11 cellular contexts compared by ENCODE assay signal in the genomic region with DNA sequence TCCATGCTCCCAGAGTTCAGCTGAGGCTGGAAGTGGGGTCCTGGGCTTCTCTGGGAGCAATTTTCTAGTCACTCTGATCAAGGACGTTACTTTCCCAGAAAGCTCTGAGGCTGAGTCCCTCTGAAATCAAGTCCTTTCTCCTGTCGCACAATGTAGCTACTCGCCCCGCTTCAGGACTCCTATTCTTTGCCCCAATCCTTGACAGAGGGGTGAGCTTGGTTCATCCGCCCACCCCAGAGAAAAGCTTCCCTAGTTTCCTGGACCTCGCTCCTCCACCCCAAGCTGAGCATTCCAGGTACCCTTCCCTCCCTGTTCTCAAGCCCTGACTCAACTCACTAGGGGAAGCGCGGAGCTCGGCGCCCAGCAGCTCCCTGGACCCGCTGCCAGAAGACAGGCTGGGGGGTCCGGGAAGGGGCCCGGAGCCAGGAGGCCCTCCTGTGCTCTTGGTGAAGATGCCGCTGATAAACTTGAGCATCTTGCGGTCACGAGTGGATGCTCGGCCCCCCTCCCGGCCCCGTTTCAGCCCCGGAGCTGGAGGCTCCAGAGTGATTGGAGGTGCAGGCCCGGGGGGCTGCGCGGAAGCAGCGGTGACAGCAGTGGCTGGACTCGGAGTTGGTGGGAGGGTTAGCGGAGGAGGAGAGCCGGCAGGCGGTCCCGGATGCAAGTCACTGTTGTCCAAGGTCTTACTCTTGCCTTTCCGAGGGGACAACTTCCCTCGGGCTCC. TPM values are rescaled to one million over a fixed set of nuclear protein-coding genes. Genes with fewer than 3 reads are reported as not detected.
DNase-seq lines count a peak whose midpoint lies in the region; ATAC-seq, FAIRE-seq and TF ChIP-seq lines count a peak whose summit lies in the region.
"Had no signal": no experiment of that assay in that cellular context is flagged by ENCODE, and none has a peak within 500 bp of the region (broad histone marks: within the 10 kb centered on the region; RNA-seq: fewer than 3 reads in every experiment).

No MANE protein-coding gene starts in this region.

- no peak for FAIRE-seq in A549 (lab: Jason Lieb, UNC)

- TF ChIP-seq POLR2A in A549 (IDR thresholded peaks at IDR 0.05; ENCODE audit: low read length): no peak

- H3K4me3 Mint-ChIP-seq in GM23338: peak overlapping the region; percentile 79
- peak overlapping the region; percentile 76 to 89 (median 87) for H3K4me3 Mint-ChIP-seq in brain
- peak overlapping the region in 1 of 10 donors; percentile 54 for H3K4me3 Mint-ChIP-seq in naive thymus-derived CD8-positive, alpha-beta T cell
- H3K4me3 Mint-ChIP-seq in immature natural killer cell: no peak overlapping the region

- H3K4me3 ChIP-seq in A549 (peak overlapping the region; percentile 60), GM23338 (peak overlapping the region; percentile 62), MG63 (no peak overlapping the region)
- H3K4me3 ChIP-seq: BLaER1 treated with 17β-estradiol and CSF1 and Interleukin-3, amounts not matched to agents 10 nM and 100 nM had no signal

- H3K4me1 Mint-ChIP-seq in GM23338: peaks cover 32% of the 10 kb centered on the region
- H3K4me1 Mint-ChIP-seq in brain: peaks cover 58% of the 10 kb centered on the region
- peaks cover 30 to 58% (median 42%) of the 10 kb centered on the region in 4 donors for H3K4me1 Mint-ChIP-seq in naive thymus-derived CD8-positive, alpha-beta T cell
- H3K4me1 Mint-ChIP-seq in immature natural killer cell: peaks cover 38 to 47% of the 10 kb centered on the region in 2 donors

- TF ChIP-seq RAD21 in A549 (conservative IDR thresholded peaks at IDR 0.05 in 1 of 2, IDR thresholded peaks at IDR 0.05 in 1 of 2): no peak

- no peak overlapping the region for H2AFZ ChIP-seq in GM23338

- no peaks in the 10 kb centered on the region for H3K9me3 ChIP-seq in A549
- no peaks in the 10 kb centered on the region for H3K9me3 ChIP-seq in MG63
- H3K9me3 ChIP-seq: BLaER1 treated with 17β-estradiol and CSF1 and Interleukin-3, amounts not matched to agents 10 nM and 100 nM had no signal

- H3F3A ChIP-seq in GM23338 (replicated peaks; ENCODE audit: low read depth): peaks cover 10% of the 10 kb centered on the region

- H3K4me2 ChIP-seq in A549: peak overlapping the region; percentile 100
- peak overlapping the region; percentile 91 for H3K4me2 ChIP-seq in GM23338
- H3K4me2 ChIP-seq: BLaER1 treated with 17β-estradiol and CSF1 and Interleukin-3, amounts not matched to agents 10 nM and 100 nM had no signal

- H3K27me3 Mint-ChIP-seq in GM23338 (ENCODE audit: insufficient read depth, low read depth, poor library complexity) (peaks cover 90% of the 10 kb centered on the region), brain (peaks cover 85% of the 10 kb centered on the region), immature natural killer cell (ENCODE audit: low read depth in 3 of 3) (peaks cover 10 to 12% (median 11%) of the 10 kb centered on the region in 3 donors)
- H3K27me3 Mint-ChIP-seq in naive thymus-derived CD8-positive, alpha-beta T cell: no peaks in the 10 kb centered on the region

- POLR2A ChIA-PET in A549 (lab: Yijun Ruan, JAX): interaction anchor here (1.5 kb wide), 1 partner anchor 11 kb away, joined by 6 read pairs; no protein-coding TSS in a partner anchor
- POLR2A ChIA-PET in naive thymus-derived CD8-positive, alpha-beta T cell (lab: Charles Lee): interaction anchor here (1.0 kb wide), 1 partner anchor 12 kb away, joined by 4 read pairs; no protein-coding TSS in a partner anchor

- H3K9me2 ChIP-seq in GM23338 (ENCODE audit: insufficient read depth): no peaks in the 10 kb centered on the region

- no peak for TF ChIP-seq CTCF in A549 (IDR thresholded peaks at IDR 0.05)
- no peak for TF ChIP-seq CTCF in GM23338 (conservative IDR thresholded peaks at IDR 0.05; ENCODE audit: low read depth in 2 of 2)
- no peak for TF ChIP-seq CTCF in brain (conservative IDR thresholded peaks at IDR 0.05)

- peak in 1 of 2 experiments; percentile 15; a peak in 3 of 6 replicates for ATAC-seq in A549
- ATAC-seq in GM23338: peak; percentile 4
- ATAC-seq in naive thymus-derived CD8-positive, alpha-beta T cell: no peak

- H3K4me1 ChIP-seq in A549: peaks cover 27% of the 10 kb centered on the region
- H3K4me1 ChIP-seq in GM23338 (ENCODE audit: insufficient read depth): peaks cover 19% of the 10 kb centered on the region

- H3K27ac ChIP-seq in A549: peak overlapping the region in 1 of 2 experiments; percentile 80; a peak in 3 of 6 replicates
- H3K27ac ChIP-seq in GM23338 (ENCODE audit: low read depth): no peak overlapping the region
- H3K27ac ChIP-seq: BLaER1 treated with 17β-estradiol and CSF1 and Interleukin-3, amounts not matched to agents 10 nM and 100 nM had no signal

- no peak for DNase-seq in A549 (ENCODE audit: low read depth in 1 of 2, low spot score in 1 of 2)
- peak; percentile 46 for DNase-seq in GM23338 (ENCODE audit: low spot score)
- no peak for DNase-seq in naive thymus-derived CD8-positive, alpha-beta T cell
- DNase-seq in immature natural killer cell: no peak
- no peak for DNase-seq in NOMO-1 (lab: John Stamatoyannopoulos, UW; ENCODE audit: unreplicated experiment in 2 of 2)
- no peak for DNase-seq in MG63
- DNase-seq in LoVo (ENCODE audit: low spot score): no peak
- DNase-seq: activated CD4-positive, alpha-beta T cell treated with anti-CD3 and anti-CD28 coated beads, Interleukin-2, amount 50 U/mL, for 4 hours had no signal

- no peaks in the 10 kb centered on the region; the same call in 2 of the 3 replicates for H3K36me3 Mint-ChIP-seq in GM23338 (ENCODE audit: low read depth)
- H3K36me3 Mint-ChIP-seq in brain: peaks cover 9% of the 10 kb centered on the region
- H3K36me3 Mint-ChIP-seq in naive thymus-derived CD8-positive, alpha-beta T cell: peaks cover 0 to 62% (median 6%) of the 10 kb centered on the region in 3 donors
- H3K36me3 Mint-ChIP-seq in immature natural killer cell: peaks cover 4 to 23% (median 15%) of the 10 kb centered on the region in 3 donors

- H3K79me2 ChIP-seq in GM23338 (replicated peaks; ENCODE audit: insufficient read depth): no peaks in the 10 kb centered on the region

- H3K27me3 ChIP-seq in GM23338 (ENCODE audit: insufficient read depth): peaks cover 100% of the 10 kb centered on the region
- peaks cover 43% of the 10 kb centered on the region for H3K27me3 ChIP-seq in MG63
- H3K27me3 ChIP-seq: BLaER1 treated with 17β-estradiol and CSF1 and Interleukin-3, amounts not matched to agents 10 nM and 100 nM had no signal

- TF ChIP-seq EP300 in A549 (IDR thresholded peaks at IDR 0.05): no peak

- H3K9me3 Mint-ChIP-seq in GM23338 (peaks cover 2% of the 10 kb centered on the region), brain (peaks cover 0 to 5% (median 0%) of the 10 kb centered on the region in 5 experiments), immature natural killer cell (no peaks in the 10 kb centered on the region)
- no peaks in the 10 kb centered on the region for H3K9me3 Mint-ChIP-seq in naive thymus-derived CD8-positive, alpha-beta T cell

- no peak overlapping the region for H3K27ac Mint-ChIP-seq in GM23338
- peak overlapping the region in 4 of 5 experiments; percentile 9 to 83 (median 74) for H3K27ac Mint-ChIP-seq in brain
- H3K27ac Mint-ChIP-seq in naive thymus-derived CD8-positive, alpha-beta T cell: peak overlapping the region; percentile 10 to 87 (median 80)
- peak overlapping the region in 3 of 6 donors; percentile 10 to 64 (median 56) for H3K27ac Mint-ChIP-seq in immature natural killer cell

- 19% methylated on average over 28 of the region's 31 CpGs for WGBS in A549 (ENCODE audit: missing lambda C conversion rate)

- CTCF ChIA-PET in A549 (lab: Yijun Ruan, JAX): interaction anchor here (0.7 to 10.7 kb wide), 18 partner anchors 8 to 274 kb away, joined by 3 to 242 read pairs (median 4); a partner anchor contains a TSS

- no peaks in the 10 kb centered on the region for H4K20me1 ChIP-seq in GM23338 (replicated peaks; ENCODE audit: insufficient read depth)

- H3K36me3 ChIP-seq in GM23338 (ENCODE audit: insufficient read depth): no peaks in the 10 kb centered on the region
- H3K36me3 ChIP-seq in MG63: no peaks in the 10 kb centered on the region

RNA-seq across cellular contexts. Expression of a gene that starts 1.6 kb away (rescaled TPM):
- polyA plus RNA-seq in A549 (2011; rRNA removed) (0.26 and 0.36 TPM in 2 replicates), A549 (2017; fragmentation: RNase III; extraction: RNeasy Plus Mini Kit Qiagen cat#74134 plus additional on column Dnase treatment) (0.21 to 0.45 TPM (median 0.28 TPM) in 3 replicates), GM23338 (2016; fragmentation: Nextera tagmentation; extraction: Ambion mirVana) (0.36 and 0.38 TPM in 2 replicates), brain (ENCODE audit: insufficient read depth, low read depth, low replicate concordance) (37.8 TPM), immature natural killer cell (10 to 100 TPM in 1 of 3 donors, 1 to 10 TPM in 2; 1.4 to 10.5 (median 3.2) TPM)
- polyA plus RNA-seq in A549 (2012; cell fraction: cytosol; rRNA removed): 0.17 and 0.30 TPM in 2 replicates
- polyA plus RNA-seq in A549 (2012; cell fraction: nucleus; rRNA removed): 0.76 and 0.83 TPM in 2 replicates
- polyA minus RNA-seq in A549 (2011; rRNA and poly(A)+ RNA removed): 0.58 and 0.74 TPM in 2 replicates
- total RNA-seq in GM23338 (2014; rRNA removed; shearing (Covaris generic)): 1.1 and 1.3 TPM in 2 replicates
- total RNA-seq in naive thymus-derived CD8-positive, alpha-beta T cell: 10 to 100 TPM; 54.4 to 58.8 TPM
- polyA plus RNA-seq in naive thymus-derived CD8-positive, alpha-beta T cell: 1 to 10 TPM; 4.3 to 6.9 (median 5.6) TPM
- total RNA-seq in MG63 (2014; rRNA removed; shearing (Covaris generic); ENCODE audit: low replicate concordance): not detected in 2 replicates

RNA-seq across cellular contexts. Expression of a gene that starts 7.9 kb away (rescaled TPM):
- polyA plus RNA-seq in A549 (2011; rRNA removed) (51.9 and 61.0 TPM in 2 replicates), A549 (2017; fragmentation: RNase III; extraction: RNeasy Plus Mini Kit Qiagen cat#74134 plus additional on column Dnase treatment) (20.6 to 27.1 TPM (median 22.8 TPM) in 3 replicates), GM23338 (2016; fragmentation: Nextera tagmentation; extraction: Ambion mirVana) (12.9 and 15.5 TPM in 2 replicates), brain (ENCODE audit: insufficient read depth, low read depth, low replicate concordance) (38.4 TPM), immature natural killer cell (100 to 1,000 TPM in 1 of 3 donors, 10 to 100 TPM in 2; 62.1 to 103 (median 72.6) TPM)
- polyA plus RNA-seq in A549 (2012; cell fraction: cytosol; rRNA removed): 15.5 and 17.2 TPM in 2 replicates
- 11.0 and 15.4 TPM in 2 replicates for polyA plus RNA-seq in A549 (2012; cell fraction: nucleus; rRNA removed)
- polyA minus RNA-seq in A549 (2011; rRNA and poly(A)+ RNA removed): 39.7 and 53.3 TPM in 2 replicates
- total RNA-seq in GM23338 (2014; rRNA removed; shearing (Covaris generic)): 15.6 and 32.9 TPM in 2 replicates
- total RNA-seq in naive thymus-derived CD8-positive, alpha-beta T cell: 10 to 100 TPM; 22.5 to 24.8 TPM
- 10 to 100 TPM; 42.2 to 53.3 (median 47.3) TPM for polyA plus RNA-seq in naive thymus-derived CD8-positive, alpha-beta T cell
- total RNA-seq in MG63 (2014; rRNA removed; shearing (Covaris generic); ENCODE audit: low replicate concordance): 21.2 and 24.3 TPM in 2 replicates

RNA-seq across cellular contexts. Expression of a gene that starts 15.2 kb away (rescaled TPM):
- polyA plus RNA-seq in A549 (2011; rRNA removed) (226 and 289 TPM in 2 replicates), A549 (2017; fragmentation: RNase III; extraction: RNeasy Plus Mini Kit Qiagen cat#74134 plus additional on column Dnase treatment) (226 to 255 TPM (median 229 TPM) in 3 replicates), GM23338 (2016; fragmentation: Nextera tagmentation; extraction: Ambion mirVana) (105 and 108 TPM in 2 replicates), brain (ENCODE audit: insufficient read depth, low read depth, low replicate concordance) (240 TPM), immature natural killer cell (100 to 1,000 TPM in 1 of 3 donors, 10 to 100 TPM in 2; 68.7 to 133 (median 75.6) TPM)
- 345 and 419 TPM in 2 replicates for polyA plus RNA-seq in A549 (2012; cell fraction: cytosol; rRNA removed)
- 211 and 266 TPM in 2 replicates for polyA plus RNA-seq in A549 (2012; cell fraction: nucleus; rRNA removed)
- 187 and 240 TPM in 2 replicates for polyA minus RNA-seq in A549 (2011; rRNA and poly(A)+ RNA removed)
- total RNA-seq in GM23338 (2014; rRNA removed; shearing (Covaris generic)): 198 and 214 TPM in 2 replicates
- total RNA-seq in naive thymus-derived CD8-positive, alpha-beta T cell: 10 to 100 TPM; 44.6 to 49.0 TPM
- 100 to 1,000 TPM in 1 of 3 donors, 10 to 100 TPM in 2; 71.3 to 101 (median 80.5) TPM for polyA plus RNA-seq in naive thymus-derived CD8-positive, alpha-beta T cell
- total RNA-seq in MG63 (2014; rRNA removed; shearing (Covaris generic); ENCODE audit: low replicate concordance): 457 and 516 TPM in 2 replicates

RNA-seq across cellular contexts. Expression of a gene that starts 18.0 kb away (rescaled TPM):
- polyA plus RNA-seq in A549 (2011; rRNA removed) (7.2 and 8.4 TPM in 2 replicates), A549 (2017; fragmentation: RNase III; extraction: RNeasy Plus Mini Kit Qiagen cat#74134 plus additional on column Dnase treatment) (4.7 to 6.8 TPM (median 5.9 TPM) in 3 replicates), GM23338 (2016; fragmentation: Nextera tagmentation; extraction: Ambion mirVana) (3.1 and 3.3 TPM in 2 replicates), brain (ENCODE audit: insufficient read depth, low read depth, low replicate concordance) (26.0 TPM), immature natural killer cell (1 to 10 TPM; 1.7 to 4.4 (median 3.7) TPM)
- 4.5 and 5.5 TPM in 2 replicates for polyA plus RNA-seq in A549 (2012; cell fraction: cytosol; rRNA removed)
- polyA plus RNA-seq in A549 (2012; cell fraction: nucleus; rRNA removed): 7.2 and 7.3 TPM in 2 replicates
- polyA minus RNA-seq in A549 (2011; rRNA and poly(A)+ RNA removed): 7.7 and 9.8 TPM in 2 replicates
- total RNA-seq in GM23338 (2014; rRNA removed; shearing (Covaris generic)): 2.9 and 3.5 TPM in 2 replicates
- 10 to 100 TPM; 59.5 to 64.8 TPM for total RNA-seq in naive thymus-derived CD8-positive, alpha-beta T cell
- 1 to 10 TPM; 2.2 to 6.6 (median 4.5) TPM for polyA plus RNA-seq in naive thymus-derived CD8-positive, alpha-beta T cell
- total RNA-seq in MG63 (2014; rRNA removed; shearing (Covaris generic); ENCODE audit: low replicate concordance): 2.4 and 4.9 TPM in 2 replicates

RNA-seq across cellular contexts. Expression of a gene that starts 30.0 kb away (rescaled TPM):
- polyA plus RNA-seq in A549 (2011; rRNA removed): 1.8 and 1.9 TPM in 2 replicates
- polyA plus RNA-seq in A549 (2012; cell fraction: cytosol; rRNA removed): 2.6 and 3.0 TPM in 2 replicates
- polyA plus RNA-seq in A549 (2012; cell fraction: nucleus; rRNA removed): 22.0 and 26.2 TPM in 2 replicates
- 1.9 to 2.9 TPM (median 2.3 TPM) in 3 replicates for polyA plus RNA-seq in A549 (2017; fragmentation: RNase III; extraction: RNeasy Plus Mini Kit Qiagen cat#74134 plus additional on column Dnase treatment)
- 1.5 and 2.0 TPM in 2 replicates for polyA minus RNA-seq in A549 (2011; rRNA and poly(A)+ RNA removed)
- total RNA-seq in GM23338 (2014; rRNA removed; shearing (Covaris generic)): 2.7 and 6.8 TPM in 2 replicates
- polyA plus RNA-seq in GM23338 (2016; fragmentation: Nextera tagmentation; extraction: Ambion mirVana): 0.83 and 1.1 TPM in 2 replicates
- not detected for polyA plus RNA-seq in brain (ENCODE audit: insufficient read depth, low read depth, low replicate concordance)
- total RNA-seq in naive thymus-derived CD8-positive, alpha-beta T cell: 1 to 10 TPM; 1.4 to 1.6 TPM
- polyA plus RNA-seq in naive thymus-derived CD8-positive, alpha-beta T cell: not detected
- not detected for polyA plus RNA-seq in immature natural killer cell
- not detected in 2 replicates for total RNA-seq in MG63 (2014; rRNA removed; shearing (Covaris generic); ENCODE audit: low replicate concordance)
- total RNA-seq: left ventricle myocardium superior had no signal

Comparison
In these comparisons a context has a peak if more than half of its experiments do, and no peak if none do; other contexts are left out.
1. H3K4me3 Mint-ChIP-seq: peak in GM23338 (single experiment) and brain (5 of 5); none in immature natural killer cell (0 of 5).